1 cellular context compared by ENCODE assay signal in the genomic region with DNA sequence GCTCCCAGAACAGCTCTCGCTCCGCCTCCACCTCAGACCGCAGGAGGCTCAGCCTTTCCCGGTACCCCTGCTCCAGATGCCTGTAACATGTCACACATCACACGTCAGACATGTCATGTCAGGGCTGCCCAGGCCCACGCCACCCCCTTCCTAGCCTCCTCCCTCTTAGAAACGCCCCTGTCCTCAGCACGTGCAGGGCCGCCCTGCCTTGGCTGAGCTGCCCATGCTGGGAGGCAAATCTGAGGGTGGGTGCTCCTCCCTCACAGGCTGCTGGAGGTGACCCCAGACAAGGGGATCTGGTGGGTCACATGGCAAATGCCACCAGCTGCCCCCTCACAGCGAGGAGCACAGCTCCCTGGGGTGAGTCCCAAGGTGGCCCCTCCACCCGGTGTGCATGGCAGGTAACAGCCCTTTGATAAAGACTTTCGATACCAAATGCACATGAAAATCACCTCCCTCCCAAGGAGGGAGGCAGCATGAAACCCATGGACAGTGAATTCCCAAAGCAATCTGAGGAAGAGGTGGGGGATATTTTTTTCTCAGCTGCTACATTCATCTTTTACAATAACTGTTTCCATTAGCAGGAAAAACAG.
TF ChIP-seq lines count a peak whose summit lies in the region.

No MANE protein-coding gene starts in this region.

TF ChIP-seq in IMR-90, 13 proteins besides CTCF, POLR2A, EP300 and RAD21 (continued from another document):
- TF ChIP-seq, protein P1, sequence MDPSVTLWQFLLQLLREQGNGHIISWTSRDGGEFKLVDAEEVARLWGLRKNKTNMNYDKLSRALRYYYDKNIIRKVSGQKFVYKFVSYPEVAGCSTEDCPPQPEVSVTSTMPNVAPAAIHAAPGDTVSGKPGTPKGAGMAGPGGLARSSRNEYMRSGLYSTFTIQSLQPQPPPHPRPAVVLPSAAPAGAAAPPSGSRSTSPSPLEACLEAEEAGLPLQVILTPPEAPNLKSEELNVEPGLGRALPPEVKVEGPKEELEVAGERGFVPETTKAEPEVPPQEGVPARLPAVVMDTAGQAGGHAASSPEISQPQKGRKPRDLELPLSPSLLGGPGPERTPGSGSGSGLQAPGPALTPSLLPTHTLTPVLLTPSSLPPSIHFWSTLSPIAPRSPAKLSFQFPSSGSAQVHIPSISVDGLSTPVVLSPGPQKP (IDR thresholded peaks at IDR 0.05; ENCODE audit: borderline replicate concordance, low read depth, low read length), result no peak
- TF ChIP-seq RCOR1 (IDR thresholded peaks at IDR 0.05; ENCODE audit: insufficient replicate concordance, low read length), result no peak
- no peak for TF ChIP-seq RFX5 (IDR thresholded peaks at IDR 0.05; ENCODE audit: low read depth, low read length)
- TF ChIP-seq SMC3 (IDR thresholded peaks at IDR 0.05; ENCODE audit: low read depth, low read length), result no peak
- TF ChIP-seq BHLHE40 (IDR thresholded peaks at IDR 0.05; ENCODE audit: low read depth, low read length), result no peak
